ENCODE assay signal across 1 cellular context in the genomic region with DNA sequence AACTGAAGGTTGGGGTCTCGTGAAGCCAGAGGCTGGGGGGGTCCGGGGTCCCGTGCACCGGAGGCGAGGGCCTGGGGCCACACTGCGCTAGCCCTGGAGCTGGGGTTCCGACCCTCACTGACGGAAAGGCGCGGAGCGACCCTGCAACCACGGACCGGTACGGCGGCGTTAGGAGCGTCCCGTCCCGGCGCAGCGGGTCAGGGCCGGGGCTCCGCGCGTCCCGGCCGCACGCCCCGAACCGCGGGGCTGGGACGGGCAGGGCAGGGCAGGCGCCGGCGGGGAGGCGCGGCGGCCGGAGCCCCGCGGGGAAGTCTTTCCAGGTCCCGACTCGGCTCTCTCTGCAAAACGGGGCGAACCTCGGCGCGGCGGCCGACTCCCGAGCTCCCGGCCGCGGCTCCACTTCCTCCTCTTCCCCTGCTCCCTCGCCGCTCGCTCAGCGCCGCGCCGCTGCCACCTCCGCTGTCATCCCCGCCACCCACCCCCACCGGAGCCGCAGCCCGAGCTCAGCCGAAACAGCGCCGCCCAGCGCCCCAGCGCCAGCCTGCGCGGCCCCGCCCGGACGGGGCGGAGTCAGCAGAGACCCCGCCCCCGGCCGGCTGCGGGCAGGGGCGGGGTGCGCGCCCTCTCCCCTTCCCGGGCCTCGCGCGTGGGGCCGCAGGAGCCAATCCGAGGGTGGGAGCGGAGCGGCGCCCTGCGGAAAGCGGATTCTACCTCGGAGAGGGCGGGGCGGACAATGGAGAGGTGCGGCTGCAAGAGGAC.
TF ChIP-seq lines count a peak whose summit lies in the region.

A gene with protein sequence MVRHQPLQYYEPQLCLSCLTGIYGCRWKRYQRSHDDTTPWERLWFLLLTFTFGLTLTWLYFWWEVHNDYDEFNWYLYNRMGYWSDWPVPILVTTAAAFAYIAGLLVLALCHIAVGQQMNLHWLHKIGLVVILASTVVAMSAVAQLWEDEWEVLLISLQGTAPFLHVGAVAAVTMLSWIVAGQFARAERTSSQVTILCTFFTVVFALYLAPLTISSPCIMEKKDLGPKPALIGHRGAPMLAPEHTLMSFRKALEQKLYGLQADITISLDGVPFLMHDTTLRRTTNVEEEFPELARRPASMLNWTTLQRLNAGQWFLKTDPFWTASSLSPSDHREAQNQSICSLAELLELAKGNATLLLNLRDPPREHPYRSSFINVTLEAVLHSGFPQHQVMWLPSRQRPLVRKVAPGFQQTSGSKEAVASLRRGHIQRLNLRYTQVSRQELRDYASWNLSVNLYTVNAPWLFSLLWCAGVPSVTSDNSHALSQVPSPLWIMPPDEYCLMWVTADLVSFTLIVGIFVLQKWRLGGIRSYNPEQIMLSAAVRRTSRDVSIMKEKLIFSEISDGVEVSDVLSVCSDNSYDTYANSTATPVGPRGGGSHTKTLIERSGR (minus strand): TSS at position 509 of the 759 bp plus-strand sequence. CDS start 48,206 bp downstream, outside the sequence.

TF ChIP-seq in HepG2, 621 proteins besides CTCF, POLR2A, EP300 and RAD21 (continued from another document and continues in another):
- TF ChIP-seq, protein P1, sequence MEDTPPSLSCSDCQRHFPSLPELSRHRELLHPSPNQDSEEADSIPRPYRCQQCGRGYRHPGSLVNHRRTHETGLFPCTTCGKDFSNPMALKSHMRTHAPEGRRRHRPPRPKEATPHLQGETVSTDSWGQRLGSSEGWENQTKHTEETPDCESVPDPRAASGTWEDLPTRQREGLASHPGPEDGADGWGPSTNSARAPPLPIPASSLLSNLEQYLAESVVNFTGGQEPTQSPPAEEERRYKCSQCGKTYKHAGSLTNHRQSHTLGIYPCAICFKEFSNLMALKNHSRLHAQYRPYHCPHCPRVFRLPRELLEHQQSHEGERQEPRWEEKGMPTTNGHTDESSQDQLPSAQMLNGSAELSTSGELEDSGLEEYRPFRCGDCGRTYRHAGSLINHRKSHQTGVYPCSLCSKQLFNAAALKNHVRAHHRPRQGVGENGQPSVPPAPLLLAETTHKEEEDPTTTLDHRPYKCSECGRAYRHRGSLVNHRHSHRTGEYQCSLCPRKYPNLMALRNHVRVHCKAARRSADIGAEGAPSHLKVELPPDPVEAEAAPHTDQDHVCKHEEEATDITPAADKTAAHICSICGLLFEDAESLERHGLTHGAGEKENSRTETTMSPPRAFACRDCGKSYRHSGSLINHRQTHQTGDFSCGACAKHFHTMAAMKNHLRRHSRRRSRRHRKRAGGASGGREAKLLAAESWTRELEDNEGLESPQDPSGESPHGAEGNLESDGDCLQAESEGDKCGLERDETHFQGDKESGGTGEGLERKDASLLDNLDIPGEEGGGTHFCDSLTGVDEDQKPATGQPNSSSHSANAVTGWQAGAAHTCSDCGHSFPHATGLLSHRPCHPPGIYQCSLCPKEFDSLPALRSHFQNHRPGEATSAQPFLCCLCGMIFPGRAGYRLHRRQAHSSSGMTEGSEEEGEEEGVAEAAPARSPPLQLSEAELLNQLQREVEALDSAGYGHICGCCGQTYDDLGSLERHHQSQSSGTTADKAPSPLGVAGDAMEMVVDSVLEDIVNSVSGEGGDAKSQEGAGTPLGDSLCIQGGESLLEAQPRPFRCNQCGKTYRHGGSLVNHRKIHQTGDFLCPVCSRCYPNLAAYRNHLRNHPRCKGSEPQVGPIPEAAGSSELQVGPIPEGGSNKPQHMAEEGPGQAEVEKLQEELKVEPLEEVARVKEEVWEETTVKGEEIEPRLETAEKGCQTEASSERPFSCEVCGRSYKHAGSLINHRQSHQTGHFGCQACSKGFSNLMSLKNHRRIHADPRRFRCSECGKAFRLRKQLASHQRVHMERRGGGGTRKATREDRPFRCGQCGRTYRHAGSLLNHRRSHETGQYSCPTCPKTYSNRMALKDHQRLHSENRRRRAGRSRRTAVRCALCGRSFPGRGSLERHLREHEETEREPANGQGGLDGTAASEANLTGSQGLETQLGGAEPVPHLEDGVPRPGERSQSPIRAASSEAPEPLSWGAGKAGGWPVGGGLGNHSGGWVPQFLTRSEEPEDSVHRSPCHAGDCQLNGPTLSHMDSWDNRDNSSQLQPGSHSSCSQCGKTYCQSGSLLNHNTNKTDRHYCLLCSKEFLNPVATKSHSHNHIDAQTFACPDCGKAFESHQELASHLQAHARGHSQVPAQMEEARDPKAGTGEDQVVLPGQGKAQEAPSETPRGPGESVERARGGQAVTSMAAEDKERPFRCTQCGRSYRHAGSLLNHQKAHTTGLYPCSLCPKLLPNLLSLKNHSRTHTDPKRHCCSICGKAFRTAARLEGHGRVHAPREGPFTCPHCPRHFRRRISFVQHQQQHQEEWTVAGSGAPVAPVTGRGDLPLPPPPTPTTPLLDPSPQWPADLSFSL (CRISPR knock-in tag; IDR thresholded peaks at IDR 0.05) = no peak
- TF ChIP-seq, protein P2, sequence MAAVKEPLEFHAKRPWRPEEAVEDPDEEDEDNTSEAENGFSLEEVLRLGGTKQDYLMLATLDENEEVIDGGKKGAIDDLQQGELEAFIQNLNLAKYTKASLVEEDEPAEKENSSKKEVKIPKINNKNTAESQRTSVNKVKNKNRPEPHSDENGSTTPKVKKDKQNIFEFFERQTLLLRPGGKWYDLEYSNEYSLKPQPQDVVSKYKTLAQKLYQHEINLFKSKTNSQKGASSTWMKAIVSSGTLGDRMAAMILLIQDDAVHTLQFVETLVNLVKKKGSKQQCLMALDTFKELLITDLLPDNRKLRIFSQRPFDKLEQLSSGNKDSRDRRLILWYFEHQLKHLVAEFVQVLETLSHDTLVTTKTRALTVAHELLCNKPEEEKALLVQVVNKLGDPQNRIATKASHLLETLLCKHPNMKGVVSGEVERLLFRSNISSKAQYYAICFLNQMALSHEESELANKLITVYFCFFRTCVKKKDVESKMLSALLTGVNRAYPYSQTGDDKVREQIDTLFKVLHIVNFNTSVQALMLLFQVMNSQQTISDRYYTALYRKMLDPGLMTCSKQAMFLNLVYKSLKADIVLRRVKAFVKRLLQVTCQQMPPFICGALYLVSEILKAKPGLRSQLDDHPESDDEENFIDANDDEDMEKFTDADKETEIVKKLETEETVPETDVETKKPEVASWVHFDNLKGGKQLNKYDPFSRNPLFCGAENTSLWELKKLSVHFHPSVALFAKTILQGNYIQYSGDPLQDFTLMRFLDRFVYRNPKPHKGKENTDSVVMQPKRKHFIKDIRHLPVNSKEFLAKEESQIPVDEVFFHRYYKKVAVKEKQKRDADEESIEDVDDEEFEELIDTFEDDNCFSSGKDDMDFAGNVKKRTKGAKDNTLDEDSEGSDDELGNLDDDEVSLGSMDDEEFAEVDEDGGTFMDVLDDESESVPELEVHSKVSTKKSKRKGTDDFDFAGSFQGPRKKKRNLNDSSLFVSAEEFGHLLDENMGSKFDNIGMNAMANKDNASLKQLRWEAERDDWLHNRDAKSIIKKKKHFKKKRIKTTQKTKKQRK (IDR thresholded peaks at IDR 0.05; ENCODE audit: low read length) = no peak
- TF ChIP-seq POGZ (CRISPR knock-in tag; IDR thresholded peaks at IDR 0.05) (peak; percentile 30; the same call in 1 of the 2 replicates), KLF6 (CRISPR knock-in tag; IDR thresholded peaks at IDR 0.05) (peak; percentile 29; the same call in 1 of the 2 replicates), KDM2A (CRISPR knock-in tag; IDR thresholded peaks at IDR 0.05; ENCODE audit: borderline replicate concordance, low read depth) (0 out of 2 replicates have a peak, but pooled peaks have one; percentile 7), ZFAT (CRISPR knock-in tag; conservative IDR thresholded peaks at IDR 0.05) (no peak), ZFX (CRISPR knock-in tag; IDR thresholded peaks at IDR 0.05; ENCODE audit: low read depth) (peak; percentile 26; the same call in 1 of the 2 replicates), FOSL2 (CRISPR knock-in tag; IDR thresholded peaks at IDR 0.05) (no peak), NFATC3 (CRISPR knock-in tag; IDR thresholded peaks at IDR 0.05) (no peak), ZNF138 (CRISPR knock-in tag; IDR thresholded peaks at IDR 0.05; ENCODE audit: low read depth) (no peak), ZSCAN29 (CRISPR knock-in tag; conservative IDR thresholded peaks at IDR 0.05) (peak; percentile 83), PRPF4 (IDR thresholded peaks at IDR 0.05; ENCODE audit: low read depth, low read length, poor library complexity, severe bottlenecking) (no peak), TOPORS (CRISPR knock-in tag; IDR thresholded peaks at IDR 0.05) (no peak), MED1 (CRISPR knock-in tag; IDR thresholded peaks at IDR 0.05) (0 out of 2 replicates have a peak, but pooled peaks have one; percentile 26), KAT8 (CRISPR knock-in tag; IDR thresholded peaks at IDR 0.05) (peak; percentile 33; the same call in 1 of the 2 replicates)
- TF ChIP-seq, protein P3, sequence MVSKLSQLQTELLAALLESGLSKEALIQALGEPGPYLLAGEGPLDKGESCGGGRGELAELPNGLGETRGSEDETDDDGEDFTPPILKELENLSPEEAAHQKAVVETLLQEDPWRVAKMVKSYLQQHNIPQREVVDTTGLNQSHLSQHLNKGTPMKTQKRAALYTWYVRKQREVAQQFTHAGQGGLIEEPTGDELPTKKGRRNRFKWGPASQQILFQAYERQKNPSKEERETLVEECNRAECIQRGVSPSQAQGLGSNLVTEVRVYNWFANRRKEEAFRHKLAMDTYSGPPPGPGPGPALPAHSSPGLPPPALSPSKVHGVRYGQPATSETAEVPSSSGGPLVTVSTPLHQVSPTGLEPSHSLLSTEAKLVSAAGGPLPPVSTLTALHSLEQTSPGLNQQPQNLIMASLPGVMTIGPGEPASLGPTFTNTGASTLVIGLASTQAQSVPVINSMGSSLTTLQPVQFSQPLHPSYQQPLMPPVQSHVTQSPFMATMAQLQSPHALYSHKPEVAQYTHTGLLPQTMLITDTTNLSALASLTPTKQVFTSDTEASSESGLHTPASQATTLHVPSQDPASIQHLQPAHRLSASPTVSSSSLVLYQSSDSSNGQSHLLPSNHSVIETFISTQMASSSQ (IDR thresholded peaks at IDR 0.05; ENCODE audit: low read depth) = no peak
- TF ChIP-seq, protein P3 (CRISPR knock-in tag; IDR thresholded peaks at IDR 0.05; ENCODE audit: borderline replicate concordance) = no peak
- TF ChIP-seq, protein P4, sequence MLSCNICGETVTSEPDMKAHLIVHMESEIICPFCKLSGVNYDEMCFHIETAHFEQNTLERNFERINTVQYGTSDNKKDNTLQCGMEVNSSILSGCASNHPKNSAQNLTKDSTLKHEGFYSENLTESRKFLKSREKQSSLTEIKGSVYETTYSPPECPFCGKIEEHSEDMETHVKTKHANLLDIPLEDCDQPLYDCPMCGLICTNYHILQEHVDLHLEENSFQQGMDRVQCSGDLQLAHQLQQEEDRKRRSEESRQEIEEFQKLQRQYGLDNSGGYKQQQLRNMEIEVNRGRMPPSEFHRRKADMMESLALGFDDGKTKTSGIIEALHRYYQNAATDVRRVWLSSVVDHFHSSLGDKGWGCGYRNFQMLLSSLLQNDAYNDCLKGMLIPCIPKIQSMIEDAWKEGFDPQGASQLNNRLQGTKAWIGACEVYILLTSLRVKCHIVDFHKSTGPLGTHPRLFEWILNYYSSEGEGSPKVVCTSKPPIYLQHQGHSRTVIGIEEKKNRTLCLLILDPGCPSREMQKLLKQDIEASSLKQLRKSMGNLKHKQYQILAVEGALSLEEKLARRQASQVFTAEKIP (CRISPR knock-in tag; IDR thresholded peaks at IDR 0.05; ENCODE audit: borderline replicate concordance) = no peak
- TF ChIP-seq, protein P5, sequence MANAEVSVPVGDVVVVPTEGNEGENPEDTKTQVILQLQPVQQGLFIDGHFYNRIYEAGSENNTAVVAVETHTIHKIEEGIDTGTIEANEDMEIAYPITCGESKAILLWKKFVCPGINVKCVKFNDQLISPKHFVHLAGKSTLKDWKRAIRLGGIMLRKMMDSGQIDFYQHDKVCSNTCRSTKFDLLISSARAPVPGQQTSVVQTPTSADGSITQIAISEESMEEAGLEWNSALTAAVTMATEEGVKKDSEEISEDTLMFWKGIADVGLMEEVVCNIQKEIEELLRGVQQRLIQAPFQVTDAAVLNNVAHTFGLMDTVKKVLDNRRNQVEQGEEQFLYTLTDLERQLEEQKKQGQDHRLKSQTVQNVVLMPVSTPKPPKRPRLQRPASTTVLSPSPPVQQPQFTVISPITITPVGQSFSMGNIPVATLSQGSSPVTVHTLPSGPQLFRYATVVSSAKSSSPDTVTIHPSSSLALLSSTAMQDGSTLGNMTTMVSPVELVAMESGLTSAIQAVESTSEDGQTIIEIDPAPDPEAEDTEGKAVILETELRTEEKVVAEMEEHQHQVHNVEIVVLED (CRISPR knock-in tag; IDR thresholded peaks at IDR 0.05; ENCODE audit: borderline replicate concordance) = peak; percentile 29; the same call in 1 of the 2 replicates
- TF ChIP-seq, protein P6, sequence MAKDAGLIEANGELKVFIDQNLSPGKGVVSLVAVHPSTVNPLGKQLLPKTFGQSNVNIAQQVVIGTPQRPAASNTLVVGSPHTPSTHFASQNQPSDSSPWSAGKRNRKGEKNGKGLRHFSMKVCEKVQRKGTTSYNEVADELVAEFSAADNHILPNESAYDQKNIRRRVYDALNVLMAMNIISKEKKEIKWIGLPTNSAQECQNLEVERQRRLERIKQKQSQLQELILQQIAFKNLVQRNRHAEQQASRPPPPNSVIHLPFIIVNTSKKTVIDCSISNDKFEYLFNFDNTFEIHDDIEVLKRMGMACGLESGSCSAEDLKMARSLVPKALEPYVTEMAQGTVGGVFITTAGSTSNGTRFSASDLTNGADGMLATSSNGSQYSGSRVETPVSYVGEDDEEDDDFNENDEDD (CRISPR knock-in tag; IDR thresholded peaks at IDR 0.05; ENCODE audit: borderline replicate concordance) = peak; percentile 44; the same call in 1 of the 2 replicates
- TF ChIP-seq, protein P7, sequence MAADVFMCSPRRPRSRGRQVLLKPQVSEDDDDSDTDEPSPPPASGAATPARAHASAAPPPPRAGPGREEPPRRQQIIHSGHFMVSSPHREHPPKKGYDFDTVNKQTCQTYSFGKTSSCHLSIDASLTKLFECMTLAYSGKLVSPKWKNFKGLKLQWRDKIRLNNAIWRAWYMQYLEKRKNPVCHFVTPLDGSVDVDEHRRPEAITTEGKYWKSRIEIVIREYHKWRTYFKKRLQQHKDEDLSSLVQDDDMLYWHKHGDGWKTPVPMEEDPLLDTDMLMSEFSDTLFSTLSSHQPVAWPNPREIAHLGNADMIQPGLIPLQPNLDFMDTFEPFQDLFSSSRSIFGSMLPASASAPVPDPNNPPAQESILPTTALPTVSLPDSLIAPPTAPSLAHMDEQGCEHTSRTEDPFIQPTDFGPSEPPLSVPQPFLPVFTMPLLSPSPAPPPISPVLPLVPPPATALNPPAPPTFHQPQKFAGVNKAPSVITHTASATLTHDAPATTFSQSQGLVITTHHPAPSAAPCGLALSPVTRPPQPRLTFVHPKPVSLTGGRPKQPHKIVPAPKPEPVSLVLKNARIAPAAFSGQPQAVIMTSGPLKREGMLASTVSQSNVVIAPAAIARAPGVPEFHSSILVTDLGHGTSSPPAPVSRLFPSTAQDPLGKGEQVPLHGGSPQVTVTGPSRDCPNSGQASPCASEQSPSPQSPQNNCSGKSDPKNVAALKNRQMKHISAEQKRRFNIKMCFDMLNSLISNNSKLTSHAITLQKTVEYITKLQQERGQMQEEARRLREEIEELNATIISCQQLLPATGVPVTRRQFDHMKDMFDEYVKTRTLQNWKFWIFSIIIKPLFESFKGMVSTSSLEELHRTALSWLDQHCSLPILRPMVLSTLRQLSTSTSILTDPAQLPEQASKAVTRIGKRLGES (CRISPR knock-in tag; IDR thresholded peaks at IDR 0.05; ENCODE audit: borderline replicate concordance) = no peak
